ENCODE assay signal across 9 cellular contexts in the genomic region with DNA sequence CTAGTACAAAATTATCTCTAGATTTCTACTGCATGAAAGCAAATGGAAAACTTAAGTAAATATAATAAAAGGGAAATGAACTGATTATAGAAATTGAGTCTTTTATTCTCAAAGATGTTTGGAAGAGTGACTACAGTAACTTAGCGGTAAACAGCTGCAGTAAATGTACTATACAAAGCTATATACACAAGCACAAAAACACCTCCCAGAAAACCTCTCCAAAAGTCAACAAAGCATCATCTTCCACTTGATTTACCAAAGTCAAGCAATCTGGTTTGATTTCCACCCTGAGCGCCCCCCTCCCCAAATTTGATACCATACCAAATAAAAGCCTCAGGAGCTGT. TPM values are rescaled to one million over a fixed set of nuclear protein-coding genes. Genes with fewer than 3 reads are reported as not detected.
DNase-seq lines count a peak whose midpoint lies in the region; ATAC-seq, FAIRE-seq and TF ChIP-seq lines count a peak whose summit lies in the region.
"Had no signal": no experiment of that assay in that cellular context is flagged by ENCODE, and none has a peak within 500 bp of the region (broad histone marks: within the 10 kb centered on the region; RNA-seq: fewer than 3 reads in every experiment).

No MANE protein-coding gene starts in this region.

- H3K9me2 ChIP-seq in SU-DHL-6 (replicated peaks; ENCODE audit: insufficient read depth, low read length) = no peaks in the 10 kb centered on the region

- DNase-seq in HepG2 (ENCODE audit: low spot score) (no peak), right lobe of liver (no peak), foreskin fibroblast (no peak), upper lobe of left lung (no peak), KBM-7 (no peak), NCI-H226 (no peak)
- DNase-seq in stimulated activated CD4-positive, alpha-beta T cell treated with anti-CD3 and anti-CD28 coated beads, Interleukin-2, amount 100 ng/mL, for 48 hours = no peak

- TF ChIP-seq POLR2A in HepG2 (IDR thresholded peaks at IDR 0.05; ENCODE audit: insufficient read depth in 1 of 2, low read depth in 2 of 2, low read length in 2 of 2) (no peak), right lobe of liver (IDR thresholded peaks at IDR 0.05) (no peak), upper lobe of left lung (IDR thresholded peaks at IDR 0.05) (no peak)

- ATAC-seq in HepG2 = no peak
- ATAC-seq in right lobe of liver = no peak
- no peak for ATAC-seq in upper lobe of left lung (ENCODE audit: low FRiP score in 2 of 2)

- H4K20me1 ChIP-seq in HepG2 (ENCODE audit: insufficient read depth, low read length) (no peaks in the 10 kb centered on the region), SU-DHL-6 (ENCODE audit: low read depth, low read length) (no peaks in the 10 kb centered on the region)

- TF ChIP-seq CTCF in HepG2 (CRISPR knock-in tag; IDR thresholded peaks at IDR 0.05) = no peak
- no peak for TF ChIP-seq CTCF in right lobe of liver (IDR thresholded peaks at IDR 0.05)
- TF ChIP-seq CTCF in SU-DHL-6 (IDR thresholded peaks at IDR 0.05; ENCODE audit: insufficient read depth, low read length, poor library complexity, severe bottlenecking) = no peak
- TF ChIP-seq CTCF in foreskin fibroblast (IDR thresholded peaks at IDR 0.05; ENCODE audit: low read depth, low read length) = no peak
- no peak for TF ChIP-seq CTCF in upper lobe of left lung (IDR thresholded peaks at IDR 0.05)

- intact Hi-C loops in HepG2 (cut with micrococcal nuclease; ENCODE audit: unreplicated experiment) = no loop called here
- intact Hi-C loops in right lobe of liver (cut with DNase I) = no loop called here

- H3K9me3 ChIP-seq in HepG2 (ENCODE audit: low read length) (no peaks in the 10 kb centered on the region), right lobe of liver (no peaks in the 10 kb centered on the region), SU-DHL-6 (ENCODE audit: insufficient read depth, low read length) (no peaks in the 10 kb centered on the region), upper lobe of left lung (no peaks in the 10 kb centered on the region)

- POLR2A ChIA-PET in HepG2 (lab: Yijun Ruan, JAX) = interaction anchor here (0.7 kb wide), 1 partner anchor 308 kb away, joined by 3 read pairs; no protein-coding TSS in a partner anchor

- no TSS peak for BruUV-seq in HepG2 (replicated peaks; lab: Mats Ljungman, UMichigan)

- no peak overlapping the region for H3K9ac ChIP-seq in HepG2 (ENCODE audit: insufficient read depth, low read depth, low read length)
- H3K9ac ChIP-seq in SU-DHL-6 (ENCODE audit: low read length) = peak overlapping the region; percentile 99

- H2AFZ ChIP-seq in HepG2 (ENCODE audit: low read length) (no peak overlapping the region), SU-DHL-6 (ENCODE audit: low read depth, low read length, severe bottlenecking) (no peak overlapping the region)

- no peak overlapping the region; a peak in 1 of 6 replicates for H3K4me3 ChIP-seq in HepG2 (replicated peaks in 1 of 3; ENCODE audit: insufficient read depth in 1 of 3, low read depth in 2 of 3, low read length in 3 of 3)
- H3K4me3 ChIP-seq in right lobe of liver = no peak overlapping the region
- H3K4me3 ChIP-seq in SU-DHL-6 (ENCODE audit: insufficient read depth, low read length, poor library complexity, severe bottlenecking) = peak overlapping the region; percentile 99
- H3K4me3 ChIP-seq in foreskin fibroblast (ENCODE audit: low read depth in 1 of 2, low read length in 2 of 2) = peak overlapping the region; percentile 75 to 98
- H3K4me3 ChIP-seq in upper lobe of left lung = peak overlapping the region in 3 of 4 donors; percentile 64 to 83 (median 73)

- no peak for FAIRE-seq in HepG2 (lab: Jason Lieb, UNC)
- FAIRE-seq: endometrium had no signal

- 98% methylated on average over 2 of the region's 2 CpGs for WGBS in HepG2 (ENCODE audit: low lambda C conversion rate)
- 69% methylated on average over 2 of the region's 2 CpGs for WGBS in right lobe of liver (ENCODE audit: insufficient coverage, low coverage, low lambda C conversion rate, missing lambda C conversion rate)
- WGBS in upper lobe of left lung, 2 donors = 46 to 49% methylated on average over 2 of the region's 2 CpGs

- H3K4me2 ChIP-seq in HepG2 (ENCODE audit: low read depth, low read length) (peak overlapping the region; percentile 98), SU-DHL-6 (ENCODE audit: low read depth, low read length, poor library complexity, severe bottlenecking) (peak overlapping the region; percentile 100)

- CTCF ChIA-PET in HepG2 (lab: Yijun Ruan, JAX; ENCODE audit: low intra/inter-chr PET ratio, low total read pairs) = no interaction called here

- TF ChIP-seq EP300 in HepG2 (IDR thresholded peaks at IDR 0.05; ENCODE audit: low read depth in 2 of 2, low read length in 2 of 2) = no peak
- TF ChIP-seq EP300 in HepG2 (CRISPR knock-in tag; IDR thresholded peaks at IDR 0.05; ENCODE audit: borderline replicate concordance) = no peak
- no peak for TF ChIP-seq EP300 in upper lobe of left lung (IDR thresholded peaks at IDR 0.05)

- H3K4me1 ChIP-seq in HepG2 (ENCODE audit: insufficient read depth, low read length) (peaks cover 48% of the 10 kb centered on the region), right lobe of liver (peaks cover 0 to 11% (median 5%) of the 10 kb centered on the region in 4 donors), upper lobe of left lung (peaks cover 35 to 49% (median 39%) of the 10 kb centered on the region in 4 donors)

- H3K27ac ChIP-seq in HepG2 (ENCODE audit: extremely low read length, insufficient read depth, low read length) (no peak overlapping the region), right lobe of liver (no peak overlapping the region), SU-DHL-6 (ENCODE audit: low read depth, low read length) (peak overlapping the region; percentile 95), upper lobe of left lung (peak overlapping the region; percentile 28 to 99 (median 96))

- H3F3A ChIP-seq in SU-DHL-6 (ENCODE audit: insufficient read depth) = peaks cover 67% of the 10 kb centered on the region

- in situ Hi-C loops in HepG2 (cut with HindIII; ENCODE audit: extremely low pct_ligation_motif_present, low pct_unique_long_range_greater_than_20kb) (no loop called here), KBM-7 (cut with MboI; ENCODE audit: low pct_unique_long_range_greater_than_20kb, low sequenced_read_pairs) (no loop called here)

- TF ChIP-seq RAD21 in HepG2 (CRISPR knock-in tag; IDR thresholded peaks at IDR 0.05) = no peak

- H3K36me3 ChIP-seq in HepG2 (replicated peaks in 1 of 2; ENCODE audit: control insufficient read depth in 1 of 2, insufficient read depth in 2 of 2, low read length in 2 of 2) (0 out of 5 replicates have a peak, but pooled peaks cover 0 to 2% of the 10 kb centered on the region in 2 experiments), right lobe of liver (no peaks in the 10 kb centered on the region), SU-DHL-6 (ENCODE audit: low read length) (peaks cover 31% of the 10 kb centered on the region), upper lobe of left lung (peaks cover 0 to 3% (median 0%) of the 10 kb centered on the region in 4 donors)

- H3K79me2 ChIP-seq in HepG2 (ENCODE audit: insufficient read depth, low read length) = peaks cover 43% of the 10 kb centered on the region
- peaks cover 72% of the 10 kb centered on the region for H3K79me2 ChIP-seq in SU-DHL-6 (ENCODE audit: insufficient read depth, low read length)

- H3K27me3 ChIP-seq in HepG2 (ENCODE audit: control insufficient read depth in 1 of 2, insufficient read depth in 2 of 2, low read length in 2 of 2) (no peaks in the 10 kb centered on the region; a peak in 1 of 5 replicates), right lobe of liver (no peaks in the 10 kb centered on the region), SU-DHL-6 (ENCODE audit: low read length) (no peaks in the 10 kb centered on the region), upper lobe of left lung (no peaks in the 10 kb centered on the region)

TF ChIP-seq in HepG2, 621 proteins besides CTCF, POLR2A, EP300 and RAD21:
- TF ChIP-seq GTF3A (CRISPR knock-in tag; conservative IDR thresholded peaks at IDR 0.05) (no peak), ZNF274 (CRISPR knock-in tag; IDR thresholded peaks at IDR 0.05) (no peak), XRCC5 (optimal IDR thresholded peaks at IDR 0.05; ENCODE audit: low read length) (no peak), FOXA3 (CRISPR knock-in tag; IDR thresholded peaks at IDR 0.05) (0 out of 2 replicates have a peak, but pooled peaks have one; percentile 9)

RNA-seq across cellular contexts. Expression of a gene that starts 2.7 kb away (rescaled TPM):
- total RNA-seq in HepG2 (2016; rRNA removed; fragmentation: Illumina TruSeq; extraction: Trizol) = 9.6 and 12.9 TPM in 2 replicates
- 1.7 and 2.0 TPM in 2 replicates for total RNA-seq in HepG2 (2016; cell fraction: cytosol; rRNA removed; fragmentation: Illumina TruSeq; extraction: Trizol; ENCODE audit: low read depth)
- 10.1 and 11.2 TPM in 2 replicates for total RNA-seq in HepG2 (2016; cell fraction: insoluble cytoplasmic fraction; rRNA removed; fragmentation: Illumina TruSeq; extraction: Trizol)
- total RNA-seq in HepG2 (2016; cell fraction: membrane; rRNA removed; fragmentation: Illumina TruSeq; extraction: Trizol) = 5.0 and 5.2 TPM in 2 replicates
- total RNA-seq in HepG2 (2016; cell fraction: nucleus; rRNA removed; fragmentation: Illumina TruSeq; extraction: Trizol) = 17.4 and 18.2 TPM in 2 replicates
- 6.3 and 6.7 TPM in 2 replicates for polyA plus RNA-seq in HepG2 (2011; rRNA removed)
- polyA plus RNA-seq in HepG2 (2011; cell fraction: cytosol; rRNA removed) = 1.8 and 4.4 TPM in 2 replicates
- 9.4 and 12.1 TPM in 2 replicates for polyA plus RNA-seq in HepG2 (2011; cell fraction: nucleus; rRNA removed)
- 5.0 and 5.1 TPM in 2 replicates for polyA plus RNA-seq in HepG2 (2012)
- polyA plus RNA-seq in HepG2 (2016; cell fraction: cytosol; fragmentation: Illumina TruSeq; extraction: Trizol; ENCODE audit: low read depth) = 0.69 and 0.74 TPM in 2 replicates
- 8.8 and 8.9 TPM in 2 replicates for polyA plus RNA-seq in HepG2 (2016; cell fraction: insoluble cytoplasmic fraction; fragmentation: Illumina TruSeq; extraction: Trizol; ENCODE audit: low read depth)
- 1.7 and 2.4 TPM in 2 replicates for polyA plus RNA-seq in HepG2 (2016; cell fraction: membrane; fragmentation: Illumina TruSeq; extraction: Trizol; ENCODE audit: low read depth)
- 17.1 and 19.1 TPM in 2 replicates for polyA plus RNA-seq in HepG2 (2016; cell fraction: nucleus; fragmentation: Illumina TruSeq; extraction: Trizol; ENCODE audit: insufficient read depth, low read depth)
- polyA minus RNA-seq in HepG2 (2011; rRNA and poly(A)+ RNA removed; ENCODE audit: low replicate concordance) = 2.9 and 4.9 TPM in 2 replicates
- polyA minus RNA-seq in HepG2 (2011; cell fraction: cytosol; rRNA and poly(A)+ RNA removed) = 2.1 and 4.7 TPM in 2 replicates
- polyA minus RNA-seq in HepG2 (2011; cell fraction: nucleus; rRNA and poly(A)+ RNA removed) = 32.1 and 32.7 TPM in 2 replicates
- total RNA-seq in right lobe of liver = 1 to 10 TPM; 3.6 to 9.2 (median 5.8) TPM
- total RNA-seq in upper lobe of left lung = 10 to 100 TPM; 36.0 to 96.3 (median 56.0) TPM

Comparison
In these comparisons a context has a peak if more than half of its experiments do, and no peak if none do; other contexts are left out.
1. H3K27ac ChIP-seq: peak in SU-DHL-6 (single experiment) and upper lobe of left lung (4 of 4); none in HepG2 (single experiment) and right lobe of liver (0 of 3).
2. H3K4me3 ChIP-seq: peak in SU-DHL-6 (single experiment), foreskin fibroblast (2 of 2) and upper lobe of left lung (3 of 4); none in HepG2 (0 of 3) and right lobe of liver (0 of 3).